In genomic region chr20:46176744-46177378, GRCh38 we compare ENCODE assay signal across 11 cellular contexts.
"Had no signal": no experiment of that assay in that cellular context is flagged by ENCODE, and none has a peak within 500 bp of the region (broad histone marks: within the 10 kb centered on the region; RNA-seq: fewer than 3 reads in every experiment).

No MANE protein-coding gene starts in this region.

- H3K27ac ChIP-seq: esophagus squamous epithelium, right atrium auricular region had no signal

- H3K9me3 ChIP-seq: esophagus squamous epithelium, right atrium auricular region had no signal

- ATAC-seq: activated CD8-positive, alpha-beta T cell treated with anti-CD3 and anti-CD28 coated beads for 36 hours; naive thymus-derived CD4-positive, alpha-beta T cell had no signal

- DNase-seq: activated CD4-positive, alpha-beta T cell treated with anti-CD3 and anti-CD28 coated beads for 4 hours; activated CD8-positive, alpha-beta memory T cell treated with anti-CD3 and anti-CD28 coated beads, Interleukin-2, amount 50 U/mL, for 48 hours; activated CD8-positive, alpha-beta T cell treated with anti-CD3 and anti-CD28 coated beads for 36 hours; activated naive CD4-positive, alpha-beta T cell treated with anti-CD3 and anti-CD28 coated beads for 36 hours; esophagus squamous epithelium; foreskin fibroblast; head of caudate nucleus; naive thymus-derived CD4-positive, alpha-beta T cell had no signal

- H3K36me3 ChIP-seq: esophagus squamous epithelium, right atrium auricular region had no signal

- H3K27ac Mint-ChIP-seq: activated CD8-positive, alpha-beta T cell treated with anti-CD3 and anti-CD28 coated beads for 36 hours; activated naive CD4-positive, alpha-beta T cell treated with anti-CD3 and anti-CD28 coated beads for 36 hours; naive thymus-derived CD4-positive, alpha-beta T cell had no signal

- H3K4me3 ChIP-seq: esophagus squamous epithelium, right atrium auricular region, smooth muscle cell had no signal

- H3K9me3 Mint-ChIP-seq: activated CD8-positive, alpha-beta T cell treated with anti-CD3 and anti-CD28 coated beads for 36 hours; activated naive CD4-positive, alpha-beta T cell treated with anti-CD3 and anti-CD28 coated beads for 36 hours; activated T-helper 1 cell treated with anti-CD3 and anti-CD28 coated beads, Interleukin-12 subunit alpha, Interleukin-12 subunit beta, Interleukin-2, Interleukin-4 antibody, amounts not matched to agents 30 ng/mL and 10 ng/mL and 1 ng/mL, durations not matched to agents 14 hours and 24 hours and 36 hours had no signal

- H3K4me1 ChIP-seq: right atrium auricular region had no signal

- H3K4me3 Mint-ChIP-seq: activated CD8-positive, alpha-beta T cell treated with anti-CD3 and anti-CD28 coated beads for 36 hours; activated naive CD4-positive, alpha-beta T cell treated with anti-CD3 and anti-CD28 coated beads for 36 hours; activated T-helper 1 cell treated with anti-CD3 and anti-CD28 coated beads, Interleukin-12 subunit alpha, Interleukin-12 subunit beta, Interleukin-2, Interleukin-4 antibody, amounts not matched to agents 30 ng/mL and 10 ng/mL and 1 ng/mL, durations not matched to agents 14 hours and 24 hours and 36 hours had no signal

- H3K4me2 ChIP-seq: smooth muscle cell had no signal
